Comparison of ENCODE assay signal across 19 cellular contexts in genomic region chr16:76194621-76195015, GRCh38.
DNase-seq lines count a peak whose midpoint lies in the region; ATAC-seq and TF ChIP-seq lines count a peak whose summit lies in the region.
"Had no signal": no experiment of that assay in that cellular context is flagged by ENCODE, and none has a peak within 500 bp of the region (broad histone marks: within the 10 kb centered on the region; RNA-seq: fewer than 3 reads in every experiment).

No MANE protein-coding gene starts in this region.

- DNase-seq in GM23248: peak; percentile 0
- DNase-seq in RWPE1 (ENCODE audit: low spot score): peak; percentile 55
- no peak for DNase-seq in esophagus squamous epithelium (lab: John Stamatoyannopoulos, UW)
- DNase-seq in neuronal stem cell (ENCODE audit: low spot score): no peak
- DNase-seq in osteoblast (ENCODE audit: insufficient read length, low spot score, missing footprints): no peak
- no peak for DNase-seq in PC-3
- DNase-seq: activated CD8-positive, alpha-beta T cell treated with anti-CD3 and anti-CD28 coated beads for 36 hours; brain microvascular endothelial cell; DMS 273 treated with DMSO at 0.1 percent for 48 hours; effector memory CD4-positive, alpha-beta T cell; NCI-H1092; NCI-H524 treated with DMSO at 0.1 percent for 48 hours; occipital lobe; SHP77 treated with DMSO at 0.1 percent for 48 hours; stimulated activated CD8-positive, alpha-beta memory T cell treated with anti-CD3 and anti-CD28 coated beads, Interleukin-4, amount 100 ng/mL, for 48 hours; upper lobe of left lung had no signal

- H4K20me1 ChIP-seq in GM23248 (ENCODE audit: insufficient read depth) (no peaks in the 10 kb centered on the region), osteoblast (ENCODE audit: insufficient read depth, low read length) (no peaks in the 10 kb centered on the region), PC-3 (ENCODE audit: low read length) (no peaks in the 10 kb centered on the region)

- no peak for TF ChIP-seq POLR2A in esophagus squamous epithelium (IDR thresholded peaks at IDR 0.05)

- TF ChIP-seq CTCF in RWPE1 (conservative IDR thresholded peaks at IDR 0.05; ENCODE audit: low read depth): no peak
- no peak for TF ChIP-seq CTCF in esophagus squamous epithelium (IDR thresholded peaks at IDR 0.05)
- no peak for TF ChIP-seq CTCF in osteoblast (IDR thresholded peaks at IDR 0.05; ENCODE audit: extremely low read depth, low read depth, low read length)
- TF ChIP-seq CTCF in PC-3 (conservative IDR thresholded peaks at IDR 0.05; ENCODE audit: low read depth, low read length): no peak

- no peak overlapping the region for H3K18ac ChIP-seq in neuronal stem cell (ENCODE audit: low read length)

- ATAC-seq in GM21529 (IDR thresholded peaks at IDR 0.05; ENCODE audit: unreplicated experiment) (no peak), PC-3 (no peak), GM18867 (IDR thresholded peaks at IDR 0.05; ENCODE audit: unreplicated experiment) (no peak)
- ATAC-seq: activated CD8-positive, alpha-beta T cell treated with anti-CD3 and anti-CD28 coated beads for 36 hours; activated T-helper 17 cell treated with anti-CD3 and anti-CD28 coated beads, Interleukin-2, amount 50 U/mL, for 72 hours had no signal

- no peak overlapping the region for H2BK15ac ChIP-seq in neuronal stem cell (ENCODE audit: low read length)

- H2BK12ac ChIP-seq in neuronal stem cell (ENCODE audit: low read length): no peak overlapping the region

- H4K8ac ChIP-seq in neuronal stem cell (ENCODE audit: low read depth, low read length): no peak overlapping the region

- H2AK5ac ChIP-seq in neuronal stem cell (ENCODE audit: low read depth, low read length): no peak overlapping the region

- H2BK5ac ChIP-seq in neuronal stem cell (ENCODE audit: low read length): no peak overlapping the region

- no TSS peak for BruUV-seq in PC-3 (replicated peaks; lab: Mats Ljungman, UMichigan)

- peaks cover under 1% of the 10 kb centered on the region for H3K9me3 ChIP-seq in GM23248 (ENCODE audit: low read depth)
- H3K9me3 ChIP-seq in esophagus squamous epithelium: no peaks in the 10 kb centered on the region
- no peaks in the 10 kb centered on the region for H3K9me3 ChIP-seq in neuronal stem cell (replicated peaks in 1 of 2; ENCODE audit: control insufficient read depth in 2 of 2, insufficient read depth in 1 of 2, low read depth in 1 of 2, low read length in 2 of 2)
- no peaks in the 10 kb centered on the region for H3K9me3 ChIP-seq in osteoblast (ENCODE audit: low read depth, low read length)
- no peaks in the 10 kb centered on the region for H3K9me3 ChIP-seq in PC-3 (ENCODE audit: low read length)
- H3K9me3 ChIP-seq: upper lobe of left lung had no signal

- H3K36me3 ChIP-seq in GM23248 (ENCODE audit: low read depth) (no peaks in the 10 kb centered on the region), esophagus squamous epithelium (no peaks in the 10 kb centered on the region), neuronal stem cell (replicated peaks in 1 of 2; ENCODE audit: control insufficient read depth in 2 of 2, insufficient read depth in 2 of 2, low read length in 2 of 2) (no peaks in the 10 kb centered on the region), osteoblast (ENCODE audit: insufficient read depth, low read length) (no peaks in the 10 kb centered on the region), PC-3 (ENCODE audit: low read depth, low read length) (no peaks in the 10 kb centered on the region)
- H3K36me3 ChIP-seq: brain microvascular endothelial cell, upper lobe of left lung had no signal

- H4K91ac ChIP-seq in neuronal stem cell (ENCODE audit: low read depth, low read length, poor library complexity): no peak overlapping the region

- CTCF ChIA-PET in RWPE1 (lab: Yijun Ruan, JAX): no interaction called here
- CTCF ChIA-PET in PC-3 (lab: Charles Lee): no interaction called here

- no peaks in the 10 kb centered on the region for H3F3A ChIP-seq in GM23248 (ENCODE audit: insufficient read depth)
- H3F3A ChIP-seq in PC-3 (ENCODE audit: low read length, unreplicated experiment): no peaks in the 10 kb centered on the region

- H3K4me1 ChIP-seq in GM23248 (ENCODE audit: insufficient read depth) (no peaks in the 10 kb centered on the region), esophagus squamous epithelium (peaks cover 0 to 6% (median 5%) of the 10 kb centered on the region in 3 donors), neuronal stem cell (ENCODE audit: control insufficient read depth in 2 of 2, insufficient read depth in 1 of 2, low read depth in 1 of 2, low read length in 2 of 2) (peaks cover 3 to 14% of the 10 kb centered on the region in 2 donors), osteoblast (ENCODE audit: insufficient read depth, low read length) (no peaks in the 10 kb centered on the region), PC-3 (ENCODE audit: insufficient read depth, low read length) (no peaks in the 10 kb centered on the region)
- H3K4me1 ChIP-seq: upper lobe of left lung had no signal

- H3K4me3 ChIP-seq in GM23248 (no peak overlapping the region), esophagus squamous epithelium (peak overlapping the region in 1 of 4 donors; percentile 30), neuronal stem cell (ENCODE audit: low read length in 2 of 2) (no peak overlapping the region), osteoblast (ENCODE audit: insufficient read depth, low read length) (no peak overlapping the region), PC-3 (ENCODE audit: low read length) (no peak overlapping the region)
- H3K4me3 ChIP-seq: upper lobe of left lung had no signal

- H3K79me2 ChIP-seq in GM23248 (ENCODE audit: insufficient read depth) (no peaks in the 10 kb centered on the region), osteoblast (ENCODE audit: insufficient read depth, low read length) (no peaks in the 10 kb centered on the region), PC-3 (ENCODE audit: low read length) (no peaks in the 10 kb centered on the region)

- H3K14ac ChIP-seq in neuronal stem cell (ENCODE audit: low read length): no peak overlapping the region

- H3K27ac ChIP-seq in GM23248 (no peak overlapping the region), RWPE1 (peak overlapping the region; percentile 48), esophagus squamous epithelium (peak overlapping the region in 3 of 4 donors; percentile 54 to 62 (median 56)), neuronal stem cell (replicated peaks; ENCODE audit: low read length) (no peak overlapping the region), osteoblast (ENCODE audit: low read depth, low read length) (no peak overlapping the region), PC-3 (ENCODE audit: low read length) (no peak overlapping the region)
- H3K27ac ChIP-seq: brain microvascular endothelial cell, upper lobe of left lung had no signal

- H3K27me3 ChIP-seq in GM23248 (replicated peaks; ENCODE audit: insufficient read depth): no peaks in the 10 kb centered on the region
- H3K27me3 ChIP-seq in esophagus squamous epithelium: no peaks in the 10 kb centered on the region
- H3K27me3 ChIP-seq in neuronal stem cell (ENCODE audit: control insufficient read depth in 3 of 3, insufficient read depth in 3 of 3, low read depth in 1 of 3, low read length in 3 of 3): no peaks in the 10 kb centered on the region
- no peaks in the 10 kb centered on the region for H3K27me3 ChIP-seq in osteoblast (ENCODE audit: insufficient read depth, low read length)
- no peaks in the 10 kb centered on the region for H3K27me3 ChIP-seq in PC-3 (ENCODE audit: low read length)
- H3K27me3 ChIP-seq: brain microvascular endothelial cell, upper lobe of left lung had no signal

- no peak overlapping the region for H3K23ac ChIP-seq in neuronal stem cell (ENCODE audit: low read depth, low read length, poor library complexity)

- H3K4me2 ChIP-seq in GM23248 (ENCODE audit: unreplicated experiment) (no peak overlapping the region), neuronal stem cell (ENCODE audit: insufficient read depth, low read length, poor library complexity, severe bottlenecking) (no peak overlapping the region), osteoblast (ENCODE audit: insufficient read depth, low read length) (no peak overlapping the region), PC-3 (ENCODE audit: low read length) (no peak overlapping the region)

- in situ Hi-C loops in GM23248 (cut with MboI): no loop called here

- POLR2A ChIA-PET in RWPE1 (lab: Yijun Ruan, JAX; ENCODE audit: low non-redundant PET) (no interaction called here), PC-3 (lab: Charles Lee; ENCODE audit: unreplicated experiment) (no interaction called here)

- 0 to 3% methylated on average over 2 of the region's 2 CpGs for WGBS in GM23248 (ENCODE audit: low coverage in 1 of 2, low lambda C conversion rate in 2 of 2, missing lambda C conversion rate in 2 of 2), 2 experiments
- WGBS in esophagus squamous epithelium, 2 donors: 8 to 28% methylated on average over 2 of the region's 2 CpGs
- no CpG with 5 or more reads among the region's 2 CpGs for WGBS in neuronal stem cell (ENCODE audit: extremely low coverage in 2 of 2, insufficient read length in 2 of 2, insufficient replicate concordance in 1 of 2), 2 donors

- no peak overlapping the region for H2AFZ ChIP-seq in GM23248
- H2AFZ ChIP-seq in neuronal stem cell (ENCODE audit: low read length): peak overlapping the region; percentile 76
- H2AFZ ChIP-seq in osteoblast (ENCODE audit: low read length): no peak overlapping the region
- no peak overlapping the region for H2AFZ ChIP-seq in PC-3 (ENCODE audit: low read length)

- no peak overlapping the region for H3K9ac ChIP-seq in GM23248
- no peak overlapping the region for H3K9ac ChIP-seq in neuronal stem cell (ENCODE audit: low read depth, low read length, poor library complexity)
- H3K9ac ChIP-seq in PC-3 (ENCODE audit: low read length): no peak overlapping the region

- H3K79me1 ChIP-seq in neuronal stem cell (ENCODE audit: low read depth, low read length): no peaks in the 10 kb centered on the region

- intact Hi-C loops in esophagus squamous epithelium (cut with DNase I) (no loop called here), PC-3 (cut with micrococcal nuclease) (no loop called here)

- H2BK120ac ChIP-seq in neuronal stem cell (ENCODE audit: low read depth, low read length): no peak overlapping the region

- no peaks in the 10 kb centered on the region for H3K9me2 ChIP-seq in GM23248 (ENCODE audit: insufficient read depth)
- no peaks in the 10 kb centered on the region for H3K9me2 ChIP-seq in PC-3 (replicated peaks; ENCODE audit: low read length)

- H3K4ac ChIP-seq in neuronal stem cell (ENCODE audit: low read length): no peak overlapping the region

Comparison
In these comparisons a context has a peak if more than half of its experiments do, and no peak if none do; other contexts are left out.
1. DNase-seq: peak in GM23248 (single experiment) and RWPE1 (single experiment); none in esophagus squamous epithelium (single experiment), neuronal stem cell (single experiment), osteoblast (single experiment) and PC-3 (single experiment).
2. H3K27ac ChIP-seq: peak in RWPE1 (single experiment) and esophagus squamous epithelium (3 of 4); none in GM23248 (single experiment), neuronal stem cell (single experiment), osteoblast (single experiment) and PC-3 (single experiment).